ENCODE assay signal across 21 cellular contexts in the genomic region with DNA sequence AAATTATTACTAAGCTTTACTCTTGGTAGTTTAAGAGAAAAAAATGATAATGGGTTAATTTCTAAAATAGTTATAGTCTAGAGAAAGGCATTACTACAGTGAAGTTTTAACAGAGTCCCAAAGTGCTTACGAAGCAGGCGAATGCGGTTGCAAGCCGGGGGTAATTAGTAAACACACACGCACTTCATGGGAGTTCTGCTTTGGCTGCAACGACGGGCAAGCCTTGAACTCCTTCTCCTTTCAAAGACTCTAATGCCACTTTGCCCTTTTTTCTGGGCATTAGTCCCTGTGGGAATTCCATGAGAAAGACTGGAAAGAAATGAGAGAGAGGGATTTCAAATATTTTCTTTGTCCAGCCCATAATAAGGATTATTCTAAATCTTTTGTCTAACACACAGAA.
DNase-seq lines count a peak whose midpoint lies in the region; ATAC-seq and TF ChIP-seq lines count a peak whose summit lies in the region.
"Had no signal": no experiment of that assay in that cellular context is flagged by ENCODE, and none has a peak within 500 bp of the region (broad histone marks: within the 10 kb centered on the region; RNA-seq: fewer than 3 reads in every experiment).

No MANE protein-coding gene starts in this region.

- DNase-seq in ELF-1 (ENCODE audit: low read depth, low spot score): peak; percentile 18
- DNase-seq in WTC11 (ENCODE audit: low spot score): no peak
- DNase-seq in iPS-NIHi11 (ENCODE audit: low spot score): peak; percentile 38
- peak; percentile 20 for DNase-seq in putamen (ENCODE audit: low spot score)
- no peak for DNase-seq in thyroid gland
- DNase-seq in NCI-H774 (lab: John Stamatoyannopoulos, UW): no peak
- DNase-seq: 8988T, EL, GM23248, Karpas-422, MV-4-11, NCI-H1105 treated with DMSO at 0.1 percent for 48 hours, NCI-H2029 treated with DMSO at 0.1 percent for 48 hours, NCI-H2171, NCI-H345, NCI-H524, NCI-H82, SJCRH30 had no signal

- H3K4me1 Mint-ChIP-seq in WTC11: peaks cover 36% of the 10 kb centered on the region
- H3K4me1 Mint-ChIP-seq: B cell had no signal

- H3K4me1 ChIP-seq in thyroid gland: no peaks in the 10 kb centered on the region
- H3K4me1 ChIP-seq: SJCRH30 had no signal

- 81 to 86% methylated on average over 7 of the region's 7 CpGs for WGBS in thyroid gland, 2 donors

- H3K27ac Mint-ChIP-seq in WTC11: peak overlapping the region; percentile 68; the same call in 1 of the 2 replicates
- H3K27ac Mint-ChIP-seq: B cell had no signal

- no peak overlapping the region for H3K4me3 ChIP-seq in thyroid gland (replicated peaks in 1 of 3)
- H3K4me3 ChIP-seq: GM23248, SJCRH30 had no signal

- no peaks in the 10 kb centered on the region for H3K36me3 ChIP-seq in thyroid gland
- H3K36me3 ChIP-seq: SJCRH30 had no signal

- peaks cover 13% of the 10 kb centered on the region for H3K36me3 Mint-ChIP-seq in WTC11

- peak overlapping the region; percentile 37 for H3K4me3 Mint-ChIP-seq in WTC11
- H3K4me3 Mint-ChIP-seq: B cell had no signal

- CTCF ChIA-PET in WTC11 (lab: Charles Lee): interaction anchor here (1.3 kb wide), 1 partner anchor 118 kb away, joined by 3 read pairs; no protein-coding TSS in a partner anchor

- H3K9me3 ChIP-seq in thyroid gland: no peaks in the 10 kb centered on the region
- H3K9me3 ChIP-seq: SJCRH30 had no signal

- TF ChIP-seq POLR2A in thyroid gland (IDR thresholded peaks at IDR 0.05): no peak

- POLR2A ChIA-PET in WTC11 (lab: Charles Lee): no interaction called here

- ATAC-seq in WTC11: no peak
- ATAC-seq in GM18520 (IDR thresholded peaks at IDR 0.05; ENCODE audit: unreplicated experiment): no peak
- ATAC-seq: Panc1 had no signal

- intact Hi-C loops in thyroid gland (cut with DNase I): no loop called here

- H3K27ac ChIP-seq in thyroid gland: no peak overlapping the region
- H3K27ac ChIP-seq: GM23248, SJCRH30 had no signal

- H3K9me3 Mint-ChIP-seq in WTC11: peaks cover 12% of the 10 kb centered on the region

- TF ChIP-seq CTCF in WTC11 (IDR thresholded peaks at IDR 0.05) (no peak), thyroid gland (IDR thresholded peaks at IDR 0.05) (no peak)

- no peaks in the 10 kb centered on the region for H3K27me3 Mint-ChIP-seq in WTC11 (ENCODE audit: low read depth)

- no peaks in the 10 kb centered on the region for H3K27me3 ChIP-seq in thyroid gland
- H3K27me3 ChIP-seq: SJCRH30 had no signal

TF ChIP-seq in WTC11, 78 proteins besides CTCF, POLR2A, EP300 and RAD21:
- TF ChIP-seq, protein P1, sequence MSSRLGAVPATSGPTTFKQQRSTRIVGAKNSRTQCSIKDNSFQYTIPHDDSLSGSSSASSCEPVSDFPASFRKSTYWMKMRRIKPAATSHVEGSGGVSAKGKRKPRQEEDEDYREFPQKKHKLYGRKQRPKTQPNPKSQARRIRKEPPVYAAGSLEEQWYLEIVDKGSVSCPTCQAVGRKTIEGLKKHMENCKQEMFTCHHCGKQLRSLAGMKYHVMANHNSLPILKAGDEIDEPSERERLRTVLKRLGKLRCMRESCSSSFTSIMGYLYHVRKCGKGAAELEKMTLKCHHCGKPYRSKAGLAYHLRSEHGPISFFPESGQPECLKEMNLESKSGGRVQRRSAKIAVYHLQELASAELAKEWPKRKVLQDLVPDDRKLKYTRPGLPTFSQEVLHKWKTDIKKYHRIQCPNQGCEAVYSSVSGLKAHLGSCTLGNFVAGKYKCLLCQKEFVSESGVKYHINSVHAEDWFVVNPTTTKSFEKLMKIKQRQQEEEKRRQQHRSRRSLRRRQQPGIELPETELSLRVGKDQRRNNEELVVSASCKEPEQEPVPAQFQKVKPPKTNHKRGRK (CRISPR knock-in tag; IDR thresholded peaks at IDR 0.05; ENCODE audit: borderline replicate concordance): no peak
- TF ChIP-seq MXD4 (CRISPR knock-in tag; IDR thresholded peaks at IDR 0.05; ENCODE audit: borderline replicate concordance) (no peak), ZNF138 (CRISPR knock-in tag; conservative IDR thresholded peaks at IDR 0.05) (no peak), GRHL2 (CRISPR knock-in tag; IDR thresholded peaks at IDR 0.05; ENCODE audit: insufficient replicate concordance, severe bottlenecking) (no peak), PRRX2 (CRISPR knock-in tag; IDR thresholded peaks at IDR 0.05) (no peak), FOXK1 (CRISPR knock-in tag; IDR thresholded peaks at IDR 0.05) (no peak), OVOL2 (CRISPR knock-in tag; IDR thresholded peaks at IDR 0.05; ENCODE audit: borderline replicate concordance) (no peak), FOXJ3 (CRISPR knock-in tag; IDR thresholded peaks at IDR 0.05; ENCODE audit: borderline replicate concordance) (no peak), KAT7 (CRISPR knock-in tag; IDR thresholded peaks at IDR 0.05; ENCODE audit: borderline replicate concordance) (no peak), TEAD1 (CRISPR knock-in tag; IDR thresholded peaks at IDR 0.05) (no peak), ZNF396 (CRISPR knock-in tag; IDR thresholded peaks at IDR 0.05; ENCODE audit: borderline replicate concordance) (no peak), HMGA2 (CRISPR knock-in tag; IDR thresholded peaks at IDR 0.05) (no peak)

Comparison
In these comparisons a context has a peak if more than half of its experiments do, and no peak if none do; other contexts are left out.
1. DNase-seq: peak in ELF-1 (single experiment), iPS-NIHi11 (single experiment) and putamen (single experiment); none in WTC11 (single experiment), thyroid gland (0 of 2) and NCI-H774 (single experiment).